8 cellular contexts compared by ENCODE assay signal in genomic region chr16:66872927-66873684, GRCh38. TPM values are rescaled to one million over a fixed set of nuclear protein-coding genes. Genes with fewer than 3 reads are reported as not detected.
A peak's percentile ranks its signal among the peaks of the same experiment; 100 is the strongest.
DNase-seq lines count a peak whose midpoint lies in the region; ATAC-seq and TF ChIP-seq lines count a peak whose summit lies in the region.

No MANE protein-coding gene starts in this region.

- DNase-seq in BJ (ENCODE audit: low read depth): peak; percentile 97
- peak; percentile 87 for DNase-seq in NCI-H69 (lab: John Stamatoyannopoulos, UW)
- peak; percentile 81 to 82 for DNase-seq in activated CD4-positive, alpha-beta T cell treated with anti-CD3 and anti-CD28 coated beads, Interleukin-2, amount 50 U/mL, for 4 hours
- peak; percentile 90 to 93 (median 92) for DNase-seq in right lobe of liver
- DNase-seq in stimulated activated CD4-positive, alpha-beta T cell treated with anti-CD3 and anti-CD28 coated beads, Interleukin-4, amount 100 ng/mL, for 24 hours: peak; percentile 90

- TF ChIP-seq CTCF in BJ (IDR thresholded peaks at IDR 0.05; ENCODE audit: insufficient read depth, low read depth, low read length) (peak; percentile 97), right lobe of liver (IDR thresholded peaks at IDR 0.05) (peak; percentile 84 to 98 (median 96))

- H3K27ac ChIP-seq in duodenal mucosa (ENCODE audit: low read depth, low read length): peak overlapping the region; percentile 41
- peak overlapping the region in 1 of 3 donors; percentile 36 for H3K27ac ChIP-seq in right lobe of liver

- H3K36me3 ChIP-seq in BJ (ENCODE audit: control insufficient read depth, insufficient read depth, low read length) (no peaks in the 10 kb centered on the region), duodenal mucosa (ENCODE audit: control insufficient read depth in 1 of 2, insufficient read depth in 2 of 2, low read length in 2 of 2) (no peaks in the 10 kb centered on the region), right lobe of liver (no peaks in the 10 kb centered on the region)

- H3K4me3 ChIP-seq in BJ (ENCODE audit: low read depth, low read length) (0 out of 2 replicates have a peak overlapping the region, but pooled peaks have one; percentile 2), duodenal mucosa (ENCODE audit: low read depth in 1 of 2, low read length in 2 of 2) (peak overlapping the region; percentile 36 to 68), right lobe of liver (peak overlapping the region in 2 of 3 donors; percentile 11 to 30)

- 20% methylated on average over 6 of the region's 40 CpGs for WGBS in right lobe of liver (ENCODE audit: insufficient coverage, low coverage, low lambda C conversion rate, missing lambda C conversion rate)

- intact Hi-C loops in right lobe of liver (cut with DNase I): loop anchor here in 1 of 2 donors (10.0 kb wide), 1 partner anchor 468 kb away; no protein-coding TSS in a partner anchor

- peak; percentile 82 for ATAC-seq in GM19035 (IDR thresholded peaks at IDR 0.05; ENCODE audit: unreplicated experiment)
- peak; percentile 83 for ATAC-seq in HG03354 (IDR thresholded peaks at IDR 0.05; ENCODE audit: poor library complexity, severe bottlenecking, unreplicated experiment)
- peak; percentile 95 to 98 (median 98) for ATAC-seq in right lobe of liver

- H3K9me3 ChIP-seq in duodenal mucosa (ENCODE audit: control insufficient read depth in 1 of 2, low read length in 2 of 2): no peaks in the 10 kb centered on the region
- H3K9me3 ChIP-seq in right lobe of liver: no peaks in the 10 kb centered on the region

- peak overlapping the region; percentile 7 to 71 for H3K9ac ChIP-seq in duodenal mucosa (ENCODE audit: low read depth in 1 of 2, low read length in 2 of 2)

- H3K4me1 ChIP-seq in duodenal mucosa (ENCODE audit: control insufficient read depth in 1 of 2, insufficient read depth in 2 of 2, low read length in 2 of 2) (peaks cover 19 to 22% of the 10 kb centered on the region in 2 donors), right lobe of liver (peaks cover 0 to 9% (median under 1%) of the 10 kb centered on the region in 4 donors)

- POLR2A ChIA-PET in BJ (lab: Charles Lee): interaction anchor here (0.6 kb wide), 1 partner anchor 69 kb away, joined by 3 read pairs; no protein-coding TSS in a partner anchor

- no peak for TF ChIP-seq POLR2A in right lobe of liver (IDR thresholded peaks at IDR 0.05)

- H3K27me3 ChIP-seq in BJ (ENCODE audit: control insufficient read depth, insufficient read depth, low read length) (no peaks in the 10 kb centered on the region), duodenal mucosa (ENCODE audit: control insufficient read depth in 1 of 2, insufficient read depth in 2 of 2, low read length in 2 of 2) (no peaks in the 10 kb centered on the region), right lobe of liver (no peaks in the 10 kb centered on the region)

- CTCF ChIA-PET in BJ (lab: Yijun Ruan, JAX): interaction anchor here (0.6 to 2.1 kb wide), 27 partner anchors 9 to 469 kb away, joined by 3 to 16 read pairs (median 5); partner anchors contain the start of genes CA7, DYNC1LI2 and NAE1

RNA-seq across cellular contexts. Expression of gene PDP2, which starts 7.2 kb away (rescaled TPM):
- 8.1 and 10.3 TPM in 2 replicates for polyA plus RNA-seq in BJ (2011; rRNA removed)
- 20.6 and 23.7 TPM in 2 replicates for polyA minus RNA-seq in BJ (2011; rRNA and poly(A)+ RNA removed)
- 10 to 100 TPM in 3 of 6 experiments, 1 to 10 TPM in 3; 5.1 to 15.5 (median 10.8) TPM for total RNA-seq in right lobe of liver

RNA-seq across cellular contexts. Expression of gene CA7, which starts 28.9 kb away (rescaled TPM):
- polyA plus RNA-seq in BJ (2011; rRNA removed): not detected in 2 replicates
- polyA minus RNA-seq in BJ (2011; rRNA and poly(A)+ RNA removed): not detected in 2 replicates
- not detected for total RNA-seq in right lobe of liver

RNA-seq across cellular contexts. Expression of gene NAE1, which starts 42.3 kb away (rescaled TPM):
- 27.3 and 43.6 TPM in 2 replicates for polyA plus RNA-seq in BJ (2011; rRNA removed)
- 10.4 and 15.3 TPM in 2 replicates for polyA minus RNA-seq in BJ (2011; rRNA and poly(A)+ RNA removed)
- 10 to 100 TPM; 16.4 to 22.7 (median 20.2) TPM for total RNA-seq in right lobe of liver

RNA-seq across cellular contexts. Expression of gene CDH16, which starts 45.6 kb away (rescaled TPM):
- polyA plus RNA-seq in BJ (2011; rRNA removed): not detected in 2 replicates
- not detected in 2 replicates for polyA minus RNA-seq in BJ (2011; rRNA and poly(A)+ RNA removed)
- total RNA-seq in right lobe of liver: under 1 TPM in 4 of 6 experiments, not detected in 2; 0.07 to 0.47 (median 0.22) TPM

RNA-seq across cellular contexts. Expression of gene RRAD, which starts 52.2 kb away (rescaled TPM):
- 1.8 and 3.8 TPM in 2 replicates for polyA plus RNA-seq in BJ (2011; rRNA removed)
- polyA minus RNA-seq in BJ (2011; rRNA and poly(A)+ RNA removed): 0.57 and 1.6 TPM in 2 replicates
- 1 to 10 TPM in 3 of 6 experiments, under 1 TPM in 2, not detected in 1; 0.51 to 7.7 (median 3.0) TPM for total RNA-seq in right lobe of liver

Comparison
In these comparisons a context has a peak if more than half of its experiments do, and no peak if none do; other contexts are left out.
1. H3K4me3 ChIP-seq: peak in every context shown above with its lines; median percentile 52 in duodenal mucosa; 20 in right lobe of liver; 2 in BJ.